In genomic region chr9:113454914-113455761, GRCh38 we compare ENCODE assay signal across 1 cellular context.
TF ChIP-seq lines count a peak whose summit lies in the region.

No MANE protein-coding gene starts in this region.

TF ChIP-seq in K562, 482 proteins besides CTCF, POLR2A, EP300 and RAD21 (continued from another document and continues in another):
- TF ChIP-seq ELK3 (CRISPR knock-in tag; IDR thresholded peaks at IDR 0.05) (no peak), CC2D1A (IDR thresholded peaks at IDR 0.05) (0 out of 2 replicates have a peak, but pooled peaks have one; percentile 10), ZNF316 (IDR thresholded peaks at IDR 0.05) (peak; percentile 96), IRF2 (CRISPR knock-in tag; IDR thresholded peaks at IDR 0.05) (no peak), TEAD4 (IDR thresholded peaks at IDR 0.05; ENCODE audit: low read length) (peak; percentile 90), TEAD4 (CRISPR knock-in tag; IDR thresholded peaks at IDR 0.05; ENCODE audit: borderline replicate concordance) (no peak), EHMT2 (IDR thresholded peaks at IDR 0.05) (peak; percentile 31; the same call in 1 of the 2 replicates), BHLHE40 (IDR thresholded peaks at IDR 0.05; ENCODE audit: low read length) (peak; percentile 41; the same call in 1 of the 2 replicates), BACH1 (tag; IDR thresholded peaks at IDR 0.05) (peak; percentile 90), CBFB (CRISPR knock-in tag; IDR thresholded peaks at IDR 0.05) (no peak), FOXA3 (CRISPR knock-in tag; conservative IDR thresholded peaks at IDR 0.05 in 1 of 2, IDR thresholded peaks at IDR 0.05 in 1 of 2) (no peak; a peak in 1 of 4 replicates), ZNF395 (CRISPR knock-in tag; IDR thresholded peaks at IDR 0.05) (peak; percentile 70), NFE2L1 (tag; IDR thresholded peaks at IDR 0.05; ENCODE audit: borderline replicate concordance, low read depth) (peak; percentile 94), ZBTB12 (CRISPR knock-in tag; IDR thresholded peaks at IDR 0.05) (no peak), LCOR (CRISPR knock-in tag; IDR thresholded peaks at IDR 0.05) (no peak; the same call in 1 of the 2 replicates), TEAD2 (tag; IDR thresholded peaks at IDR 0.05) (peak; percentile 54; the same call in 1 of the 2 replicates), ZNF431 (CRISPR knock-in tag; IDR thresholded peaks at IDR 0.05) (no peak), MAFG (tag; conservative IDR thresholded peaks at IDR 0.05) (peak; percentile 98), GATAD2A (IDR thresholded peaks at IDR 0.05) (no peak; the same call in 1 of the 2 replicates), BRD9 (IDR thresholded peaks at IDR 0.05; ENCODE audit: low read depth, partially characterized antibody) (no peak), KDM5B (IDR thresholded peaks at IDR 0.05; ENCODE audit: insufficient replicate concordance, low read depth, low read length) (no peak), ZBED1 (IDR thresholded peaks at IDR 0.05) (no peak), CREB3L1 (IDR thresholded peaks at IDR 0.05; ENCODE audit: borderline replicate concordance, low read depth) (peak; percentile 29; the same call in 1 of the 2 replicates), ZNF507 (tag; conservative IDR thresholded peaks at IDR 0.05) (no peak), ATF7 (IDR thresholded peaks at IDR 0.05) (peak; percentile 54; the same call in 1 of the 2 replicates), CCNT2 (IDR thresholded peaks at IDR 0.05; ENCODE audit: borderline replicate concordance, extremely low read depth, insufficient read length, low read depth, low read length) (peak; percentile 37), SMARCA4 (IDR thresholded peaks at IDR 0.05) (peak; percentile 96), RNF2 (IDR thresholded peaks at IDR 0.05) (0 out of 2 replicates have a peak, but pooled peaks have one; percentile 20), CTBP1 (IDR thresholded peaks at IDR 0.05; ENCODE audit: borderline replicate concordance) (peak; percentile 82), ZNF592 (IDR thresholded peaks at IDR 0.05) (peak; percentile 65; the same call in 1 of the 2 replicates), LEF1 (IDR thresholded peaks at IDR 0.05) (peak; percentile 73), HNRNPL (IDR thresholded peaks at IDR 0.05; ENCODE audit: low read depth, low read length) (no peak), SMAD1 (IDR thresholded peaks at IDR 0.05; ENCODE audit: low read depth, low read length, partially characterized antibody) (no peak), ZFX (CRISPR knock-in tag; IDR thresholded peaks at IDR 0.05) (no peak), TCF7L2 (IDR thresholded peaks at IDR 0.05; ENCODE audit: low read depth, low read length) (0 out of 2 replicates have a peak, but pooled peaks have one; percentile 27), PHF21A (IDR thresholded peaks at IDR 0.05; ENCODE audit: borderline replicate concordance, low read depth) (no peak), PML (IDR thresholded peaks at IDR 0.05; ENCODE audit: low read length) (0 out of 2 replicates have a peak, but pooled peaks have one; percentile 26), SMARCE1 (IDR thresholded peaks at IDR 0.05) (peak; percentile 92), FOSL1 (tag; conservative IDR thresholded peaks at IDR 0.05) (peak; percentile 83), TRIM28 (IDR thresholded peaks at IDR 0.05) (0 out of 2 replicates have a peak, but pooled peaks have one; percentile 45), CCAR2 (IDR thresholded peaks at IDR 0.05; ENCODE audit: low read depth, low read length) (no peak), PHF20 (IDR thresholded peaks at IDR 0.05; ENCODE audit: partially characterized antibody) (no peak), MTA3 (IDR thresholded peaks at IDR 0.05; ENCODE audit: borderline replicate concordance) (0 out of 2 replicates have a peak, but pooled peaks have one; percentile 68), SMAD2 (IDR thresholded peaks at IDR 0.05; ENCODE audit: low read depth, low read length) (no peak), TAL1 (IDR thresholded peaks at IDR 0.05) (peak; percentile 75; the same call in 1 of the 2 replicates), SOX6 (IDR thresholded peaks at IDR 0.05) (peak; percentile 80; the same call in 1 of the 2 replicates), ATF1 (CRISPR knock-in tag; IDR thresholded peaks at IDR 0.05) (no peak), ATF1 (tag; IDR thresholded peaks at IDR 0.05) (0 out of 2 replicates have a peak, but pooled peaks have one; percentile 8), TCF3 (CRISPR knock-in tag; IDR thresholded peaks at IDR 0.05) (peak; percentile 65), KLF10 (CRISPR knock-in tag; IDR thresholded peaks at IDR 0.05) (no peak), ARNT (IDR thresholded peaks at IDR 0.05) (peak in 1 of 2 experiments; percentile 90; a peak in 2 of 4 replicates), JUND (IDR thresholded peaks at IDR 0.05; ENCODE audit: borderline replicate concordance, low read depth, low read length) (peak; percentile 87), JUND (tag; IDR thresholded peaks at IDR 0.05; ENCODE audit: borderline replicate concordance, low read depth, low read length) (peak; percentile 74; the same call in 2 of the 3 replicates), CBX1 (IDR thresholded peaks at IDR 0.05; ENCODE audit: low read depth) (no peak), CBFA2T2 (conservative IDR thresholded peaks at IDR 0.05) (peak; percentile 83), CHD2 (IDR thresholded peaks at IDR 0.05; ENCODE audit: low read depth, low read length) (no peak), NBN (IDR thresholded peaks at IDR 0.05; ENCODE audit: low read depth) (peak; percentile 55; the same call in 1 of the 2 replicates), MYNN (IDR thresholded peaks at IDR 0.05) (peak; percentile 54; the same call in 1 of the 2 replicates), MYNN (CRISPR knock-in tag; IDR thresholded peaks at IDR 0.05) (no peak), THAP12 (CRISPR knock-in tag; IDR thresholded peaks at IDR 0.05) (no peak), POLR2B (IDR thresholded peaks at IDR 0.05; ENCODE audit: low read depth, partially characterized antibody) (no peak), XRCC5 (IDR thresholded peaks at IDR 0.05; ENCODE audit: low read depth, low read length) (no peak), TBL1XR1 (IDR thresholded peaks at IDR 0.05; ENCODE audit: low read length in 2 of 2) (peak in 1 of 2 experiments; percentile 67; a peak in 2 of 4 replicates), ZNF274 (IDR thresholded peaks at IDR 0.05; ENCODE audit: borderline replicate concordance, low read depth, low read length) (no peak), CBX3 (IDR thresholded peaks at IDR 0.05; ENCODE audit: borderline replicate concordance in 1 of 2, low read length in 2 of 2) (0 out of 3 replicates have a peak, but pooled peaks of 1 of the 2 experiments have one; percentile 54), NFIC (IDR thresholded peaks at IDR 0.05) (peak; percentile 48; the same call in 1 of the 2 replicates), BCOR (IDR thresholded peaks at IDR 0.05) (peak; percentile 53; the same call in 1 of the 2 replicates), CSDE1 (IDR thresholded peaks at IDR 0.05) (no peak), FOXM1 (IDR thresholded peaks at IDR 0.05; ENCODE audit: low read depth) (0 out of 2 replicates have a peak, but pooled peaks have one; percentile 31), FOXM1 (CRISPR knock-in tag; IDR thresholded peaks at IDR 0.05; ENCODE audit: low read depth) (no peak), ZEB2 (IDR thresholded peaks at IDR 0.05) (peak; percentile 41; the same call in 1 of the 2 replicates), POLR2H (tag; IDR thresholded peaks at IDR 0.05; ENCODE audit: low read depth) (no peak)
